22 cellular contexts compared by ENCODE assay signal in the genomic region with DNA sequence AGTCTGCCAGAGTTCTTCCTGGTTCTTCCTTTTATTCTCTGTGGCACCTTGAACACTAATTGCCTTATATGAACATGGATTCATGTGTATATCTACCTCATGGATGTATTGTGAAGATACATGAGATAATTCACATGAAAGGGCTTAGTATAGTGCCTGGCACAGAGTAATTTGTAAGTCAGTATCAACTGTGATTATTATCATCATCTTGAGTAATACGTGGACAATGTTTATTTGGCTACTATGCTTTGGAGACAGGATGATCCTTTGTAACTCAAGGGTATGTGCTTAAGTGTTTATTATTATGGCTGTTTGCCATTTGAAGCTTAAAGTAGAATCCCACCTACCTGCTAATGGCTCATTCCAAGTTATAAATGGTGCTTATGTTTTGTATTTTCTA.
"Had no signal": no experiment of that assay in that cellular context is flagged by ENCODE, and none has a peak within 500 bp of the region (broad histone marks: within the 10 kb centered on the region; RNA-seq: fewer than 3 reads in every experiment).

No MANE protein-coding gene starts in this region.

- H3K9me3 ChIP-seq: left lung, lower lobe of right lung, pancreas, prostate gland, suprapubic skin, thoracic aorta, tibial artery, upper lobe of right lung had no signal

- H3K27me3 ChIP-seq: left lung, pancreas, suprapubic skin, tibial artery, upper lobe of right lung had no signal

- DNase-seq: left colon; left lung; lower lobe of right lung; mammary epithelial cell; mesenchymal stem cell; naive thymus-derived CD8-positive, alpha-beta T cell; nucleus accumbens; pancreas; posterior cingulate gyrus; retina; right cardiac atrium; stimulated activated CD4-positive, alpha-beta T cell treated with anti-CD3 and anti-CD28 coated beads, Interleukin-12 subunit alpha, Interleukin-12 subunit beta, amount 100 ng/mL, for 4 hours; stimulated activated CD4-positive, alpha-beta T cell treated with anti-CD3 and anti-CD28 coated beads, Interleukin-15, amount 100 ng/mL, for 24 hours; stimulated activated CD4-positive, alpha-beta T cell treated with anti-CD3 and anti-CD28 coated beads, Interleukin-4, amount 100 ng/mL, for 24 hours; stimulated activated naive CD4-positive, alpha-beta T cell; tibial artery; trophoblast cell; upper lobe of right lung had no signal

- H3K4me3 ChIP-seq: left lung, lower lobe of right lung, pancreas, prostate gland, skin epidermis, suprapubic skin, thoracic aorta, tibial artery, upper lobe of right lung had no signal

- H3K36me3 ChIP-seq: left lung, lower lobe of right lung, pancreas, prostate gland, suprapubic skin, thoracic aorta, tibial artery, upper lobe of right lung had no signal

- H3K27ac ChIP-seq: left lung, lower lobe of right lung, pancreas, prostate gland, skin epidermis, suprapubic skin, thoracic aorta, tibial artery, upper lobe of right lung had no signal

- H3K4me1 ChIP-seq: left lung, pancreas, prostate gland, tibial artery, upper lobe of right lung had no signal
